8 cellular contexts compared by ENCODE assay signal in genomic region chr6:85641916-85642773, GRCh38. TPM values are rescaled to one million over a fixed set of nuclear protein-coding genes. Genes with fewer than 3 reads are reported as not detected.
DNase-seq lines count a peak whose midpoint lies in the region; ATAC-seq and FAIRE-seq lines count a peak whose summit lies in the region.

No MANE protein-coding gene starts in this region.

- intact Hi-C loops in right cardiac atrium (cut with DNase I): loop anchor here in 3 of 4 donors (2.0 to 5.0 kb wide), 3 partner anchors 35 to 50 kb away; partner anchors contain the start of gene SNX14 (in 1 of the 3)

- H3K4me3 ChIP-seq in right cardiac atrium (ENCODE audit: low read length) (peak overlapping the region; percentile 82), rectal smooth muscle tissue (ENCODE audit: low read length) (peak overlapping the region; percentile 76)

- H3K4me1 ChIP-seq in right cardiac atrium (ENCODE audit: control insufficient read depth, insufficient read depth, low read length): no peaks in the 10 kb centered on the region
- peaks cover 19% of the 10 kb centered on the region for H3K4me1 ChIP-seq in rectal smooth muscle tissue (ENCODE audit: control insufficient read depth, insufficient read depth, low read length)

- peaks cover 47% of the 10 kb centered on the region for H3K4me1 Mint-ChIP-seq in T-helper 1 cell treated with Interleukin-12 subunit alpha and Interleukin-12 subunit beta and Interleukin-4 antibody, amounts not matched to agents 30 μg/mL and 1 μg/mL, for 36 hours (ENCODE audit: low read depth)

- H3K27ac Mint-ChIP-seq in T-helper 1 cell treated with Interleukin-12 subunit alpha and Interleukin-12 subunit beta and Interleukin-4 antibody, amounts not matched to agents 30 μg/mL and 1 μg/mL, for 36 hours: peak overlapping the region; percentile 97

- peak overlapping the region; percentile 89 for H3K4me3 Mint-ChIP-seq in T-helper 1 cell treated with Interleukin-12 subunit alpha and Interleukin-12 subunit beta and Interleukin-4 antibody, amounts not matched to agents 30 μg/mL and 1 μg/mL, for 36 hours

- peak; percentile 2 to 10 for ATAC-seq in right cardiac atrium
- ATAC-seq in GM19035 (IDR thresholded peaks at IDR 0.05; ENCODE audit: unreplicated experiment): no peak

- DNase-seq in COLO668 (lab: John Stamatoyannopoulos, UW; ENCODE audit: unreplicated experiment) (peak; percentile 43), KBM-7 (peak; percentile 66), right cardiac atrium (peak; percentile 63 to 86 (median 84)), urothelium cell line (ENCODE audit: low spot score) (peak; percentile 12)

- no peaks in the 10 kb centered on the region for H3K27me3 ChIP-seq in right cardiac atrium (ENCODE audit: control insufficient read depth, insufficient read depth)
- H3K27me3 ChIP-seq in rectal smooth muscle tissue (ENCODE audit: control insufficient read depth, insufficient read depth, low read length): no peaks in the 10 kb centered on the region

- H3K9ac ChIP-seq in rectal smooth muscle tissue (ENCODE audit: low read length): peak overlapping the region; percentile 71

- H3K9me3 Mint-ChIP-seq in T-helper 1 cell treated with Interleukin-12 subunit alpha and Interleukin-12 subunit beta and Interleukin-4 antibody, amounts not matched to agents 30 μg/mL and 1 μg/mL, for 36 hours: no peaks in the 10 kb centered on the region

- in situ Hi-C loops in KBM-7 (cut with MboI; ENCODE audit: low pct_unique_long_range_greater_than_20kb, low sequenced_read_pairs): no loop called here

- WGBS in right cardiac atrium: under 1% methylated on average over 85 of the region's 85 CpGs

- peaks cover 43% of the 10 kb centered on the region for H3K36me3 Mint-ChIP-seq in T-helper 1 cell treated with Interleukin-12 subunit alpha and Interleukin-12 subunit beta and Interleukin-4 antibody, amounts not matched to agents 30 μg/mL and 1 μg/mL, for 36 hours (ENCODE audit: low read depth)

- H3K27ac ChIP-seq in angular gyrus (ENCODE audit: low read depth, low read length): peak overlapping the region; percentile 99
- peak overlapping the region; percentile 94 for H3K27ac ChIP-seq in right cardiac atrium (ENCODE audit: low read length)
- peak overlapping the region; percentile 99 for H3K27ac ChIP-seq in rectal smooth muscle tissue (ENCODE audit: low read depth, low read length)

- H3K36me3 ChIP-seq in rectal smooth muscle tissue (ENCODE audit: control insufficient read depth, insufficient read depth, low read length): peaks cover 5% of the 10 kb centered on the region

- no peaks in the 10 kb centered on the region for H3K9me3 ChIP-seq in right cardiac atrium (ENCODE audit: control insufficient read depth, low read length)

- no peaks in the 10 kb centered on the region for H3K27me3 Mint-ChIP-seq in T-helper 1 cell treated with Interleukin-12 subunit alpha and Interleukin-12 subunit beta and Interleukin-4 antibody, amounts not matched to agents 30 μg/mL and 1 μg/mL, for 36 hours (ENCODE audit: low read depth)

- no peak for FAIRE-seq in urothelium cell line (lab: Jason Lieb, UNC)

RNA-seq across cellular contexts. Expression of gene SYNCRIP, which starts 0.5 kb away (rescaled TPM):
- total RNA-seq in right cardiac atrium: 10 to 100 TPM; 60.8 to 89.5 (median 65.7) TPM
- 31.7 TPM for polyA plus RNA-seq in right cardiac atrium

RNA-seq across cellular contexts. Expression of gene SNX14, which starts 48.5 kb away (rescaled TPM):
- 10 to 100 TPM; 35.5 to 42.2 (median 39.9) TPM for total RNA-seq in right cardiac atrium
- polyA plus RNA-seq in right cardiac atrium: 45.9 TPM

Comparison
In these comparisons a context has a peak if more than half of its experiments do, and no peak if none do; other contexts are left out.
1. DNase-seq: peak in every context shown above with its lines; median percentile 84 in right cardiac atrium; 66 in KBM-7; 43 in COLO668; 12 in urothelium cell line.